In the genomic region with DNA sequence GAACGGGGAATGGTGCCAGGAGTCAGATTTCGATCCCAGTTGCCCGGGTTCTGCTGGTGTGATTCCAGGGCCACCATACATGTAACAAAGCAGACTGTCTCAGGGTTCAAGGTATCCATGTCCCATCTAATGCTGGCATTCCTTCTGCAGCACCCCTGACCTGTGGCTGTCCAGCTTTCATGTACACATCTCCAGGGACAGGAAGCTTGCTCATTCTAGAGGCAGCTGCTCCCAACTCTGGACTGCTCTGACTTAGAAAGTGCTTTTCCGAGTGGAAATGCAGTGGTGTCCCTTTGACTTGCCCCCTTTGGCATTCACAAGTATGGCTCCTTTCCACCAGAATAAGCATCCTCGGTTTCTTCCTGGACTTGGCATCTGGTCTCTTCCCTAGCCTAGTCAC, we compare ENCODE assay signal across 1 cellular context.
TF ChIP-seq lines count a peak whose summit lies in the region.

No MANE protein-coding gene starts in this region.

TF ChIP-seq in H1, 55 proteins besides CTCF, POLR2A, EP300 and RAD21:
- TF ChIP-seq RBBP5 (IDR thresholded peaks at IDR 0.05; ENCODE audit: borderline replicate concordance, low read depth, low read length): no peak
- no peak for TF ChIP-seq ATF2 (IDR thresholded peaks at IDR 0.05; ENCODE audit: low read length)
- TF ChIP-seq CHD2 (IDR thresholded peaks at IDR 0.05; ENCODE audit: low read length): no peak
- TF ChIP-seq KDM4A (IDR thresholded peaks at IDR 0.05; ENCODE audit: low read depth, low read length, severe bottlenecking): no peak
- no peak for TF ChIP-seq GABPA (IDR thresholded peaks at IDR 0.05; ENCODE audit: borderline replicate concordance, insufficient read depth, low read length)
- TF ChIP-seq ASH2L (IDR thresholded peaks at IDR 0.05; ENCODE audit: low read length): no peak
- TF ChIP-seq TAF1 (IDR thresholded peaks at IDR 0.05; ENCODE audit: low read depth, low read length): no peak
- TF ChIP-seq, protein P1, sequence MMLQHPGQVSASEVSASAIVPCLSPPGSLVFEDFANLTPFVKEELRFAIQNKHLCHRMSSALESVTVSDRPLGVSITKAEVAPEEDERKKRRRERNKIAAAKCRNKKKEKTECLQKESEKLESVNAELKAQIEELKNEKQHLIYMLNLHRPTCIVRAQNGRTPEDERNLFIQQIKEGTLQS (IDR thresholded peaks at IDR 0.05; ENCODE audit: insufficient read depth, low read depth, low read length): no peak
- TF ChIP-seq RFX5 (IDR thresholded peaks at IDR 0.05; ENCODE audit: borderline replicate concordance, low read depth, low read length): no peak
- TF ChIP-seq KDM5A (IDR thresholded peaks at IDR 0.05; ENCODE audit: low read length): no peak
- no peak for TF ChIP-seq CBX8 (IDR thresholded peaks at IDR 0.05; ENCODE audit: borderline replicate concordance, low read depth, low read length)
- no peak for TF ChIP-seq E2F6 (IDR thresholded peaks at IDR 0.05)
- TF ChIP-seq TCF12 (IDR thresholded peaks at IDR 0.05; ENCODE audit: low read depth, low read length): no peak
- no peak for TF ChIP-seq SUZ12 (IDR thresholded peaks at IDR 0.05; ENCODE audit: low read length)
- TF ChIP-seq JUND (IDR thresholded peaks at IDR 0.05; ENCODE audit: low read length): no peak
- no peak for TF ChIP-seq EZH2 (IDR thresholded peaks at IDR 0.05; ENCODE audit: low read depth, low read length, severe bottlenecking)
- no peak for TF ChIP-seq EGR1 (IDR thresholded peaks at IDR 0.05; ENCODE audit: borderline replicate concordance, low read depth, low read length)
- TF ChIP-seq, protein P2, sequence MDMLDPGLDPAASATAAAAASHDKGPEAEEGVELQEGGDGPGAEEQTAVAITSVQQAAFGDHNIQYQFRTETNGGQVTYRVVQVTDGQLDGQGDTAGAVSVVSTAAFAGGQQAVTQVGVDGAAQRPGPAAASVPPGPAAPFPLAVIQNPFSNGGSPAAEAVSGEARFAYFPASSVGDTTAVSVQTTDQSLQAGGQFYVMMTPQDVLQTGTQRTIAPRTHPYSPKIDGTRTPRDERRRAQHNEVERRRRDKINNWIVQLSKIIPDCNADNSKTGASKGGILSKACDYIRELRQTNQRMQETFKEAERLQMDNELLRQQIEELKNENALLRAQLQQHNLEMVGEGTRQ (IDR thresholded peaks at IDR 0.05; ENCODE audit: low read length): no peak
